Comparison of ENCODE assay signal across 8 cellular contexts in genomic region chr17:29567362-29568330, GRCh38. TPM values are rescaled to one million over a fixed set of nuclear protein-coding genes. Genes with fewer than 3 reads are reported as not detected.
DNase-seq lines count a peak whose midpoint lies in the region; ATAC-seq, FAIRE-seq and TF ChIP-seq lines count a peak whose summit lies in the region.

No MANE protein-coding gene starts in this region.

- H3K27ac ChIP-seq in 22Rv1 (peak overlapping the region; percentile 80), endothelial cell of umbilical vein (ENCODE audit: insufficient read depth, low read depth, low read length) (peak overlapping the region; percentile 1)

- peak overlapping the region; percentile 90 for H3K4me2 ChIP-seq in endothelial cell of umbilical vein (ENCODE audit: insufficient read depth, low read length)

- no peaks in the 10 kb centered on the region for H3K27me3 ChIP-seq in endothelial cell of umbilical vein (ENCODE audit: control insufficient read depth in 2 of 2, insufficient read depth in 2 of 2, low read length in 2 of 2)

- peak; percentile 77 for FAIRE-seq in endothelial cell of umbilical vein (lab: Jason Lieb, UNC)

- no peaks in the 10 kb centered on the region for H4K20me1 ChIP-seq in endothelial cell of umbilical vein (replicated peaks; ENCODE audit: control insufficient read depth, extremely low read depth, insufficient read depth, low read length)

- H3K9me3 Mint-ChIP-seq in activated CD8-positive, alpha-beta T cell treated with anti-CD3 and anti-CD28 coated beads, Interleukin-2, amount 10 ng/mL, durations not matched to agents 7 days and 5 days (ENCODE audit: insufficient read depth), result no peaks in the 10 kb centered on the region

- peak overlapping the region; percentile 91 for H2AFZ ChIP-seq in endothelial cell of umbilical vein (ENCODE audit: low read depth, low read length)

- peaks cover 35% of the 10 kb centered on the region for H3K4me1 Mint-ChIP-seq in activated CD8-positive, alpha-beta T cell treated with anti-CD3 and anti-CD28 coated beads, Interleukin-2, amount 10 ng/mL, durations not matched to agents 7 days and 5 days (ENCODE audit: low read depth)

- DNase-seq in NCI-H748 (lab: John Stamatoyannopoulos, UW; ENCODE audit: unreplicated experiment), result peak; percentile 81
- peak; percentile 87 for DNase-seq in activated CD8-positive, alpha-beta T cell treated with anti-CD3 and anti-CD28 coated beads, Interleukin-2, amount 10 ng/mL, durations not matched to agents 7 days and 5 days
- DNase-seq in endothelial cell of umbilical vein (ENCODE audit: low read depth, low spot score), result peak; percentile 46
- peak; percentile 72 to 90 (median 86) for DNase-seq in mucosa of descending colon
- peak; percentile 44 to 74 (median 68) for DNase-seq in stimulated activated naive CD4-positive, alpha-beta T cell (lab: John Stamatoyannopoulos, UW)

- H3K36me3 Mint-ChIP-seq in activated CD8-positive, alpha-beta T cell treated with anti-CD3 and anti-CD28 coated beads, Interleukin-2, amount 10 ng/mL, durations not matched to agents 7 days and 5 days (ENCODE audit: low read depth), result peaks cover 30% of the 10 kb centered on the region

- intact Hi-C loops in endothelial cell of umbilical vein (cut with micrococcal nuclease), result loop anchor here (1.0 to 5.0 kb wide), 4 partner anchors 24 to 275 kb away; partner anchors contain the start of genes NUFIP2 and TAOK1
- intact Hi-C loops in mucosa of descending colon (cut with DNase I, micrococcal nuclease), result no loop called here

- H3K79me2 ChIP-seq in endothelial cell of umbilical vein (ENCODE audit: control insufficient read depth, insufficient read depth, low read length), result no peaks in the 10 kb centered on the region

- H3K9ac ChIP-seq in endothelial cell of umbilical vein (replicated peaks; ENCODE audit: extremely low read depth, insufficient read depth, low read length), result no peak overlapping the region

- H3K9me3 ChIP-seq in endothelial cell of umbilical vein (replicated peaks; ENCODE audit: control insufficient read depth, insufficient read depth, low read length) (no peaks in the 10 kb centered on the region), mucosa of descending colon (no peaks in the 10 kb centered on the region)

- POLR2A ChIA-PET in activated CD8-positive, alpha-beta T cell treated with anti-CD3 and anti-CD28 coated beads, Interleukin-2, amount 10 ng/mL, durations not matched to agents 7 days and 5 days (lab: Charles Lee), result interaction anchor here (0.7 to 4.7 kb wide), 6 partner anchors 9 to 49 kb away, joined by 3 to 26 read pairs (median 4); no protein-coding TSS in a partner anchor
- POLR2A ChIA-PET in endothelial cell of umbilical vein (lab: Charles Lee), result interaction anchor here (0.6 to 0.7 kb wide), 2 partner anchors 286 to 418 kb away, joined by 3 read pairs; no protein-coding TSS in a partner anchor

- ATAC-seq in GM18505 (IDR thresholded peaks at IDR 0.05; ENCODE audit: unreplicated experiment), result peak; percentile 33
- peak; percentile 45 for ATAC-seq in HG03066 (IDR thresholded peaks at IDR 0.05; ENCODE audit: low read depth, unreplicated experiment)
- ATAC-seq in activated CD8-positive, alpha-beta T cell treated with anti-CD3 and anti-CD28 coated beads, Interleukin-2, amount 10 ng/mL, durations not matched to agents 7 days and 5 days, result peak; percentile 66
- peak; percentile 60 for ATAC-seq in mucosa of descending colon

- no peaks in the 10 kb centered on the region for H3K27me3 Mint-ChIP-seq in activated CD8-positive, alpha-beta T cell treated with anti-CD3 and anti-CD28 coated beads, Interleukin-2, amount 10 ng/mL, durations not matched to agents 7 days and 5 days (ENCODE audit: low read depth)

- H3K4me3 Mint-ChIP-seq in activated CD8-positive, alpha-beta T cell treated with anti-CD3 and anti-CD28 coated beads, Interleukin-2, amount 10 ng/mL, durations not matched to agents 7 days and 5 days, result peak overlapping the region; percentile 96

- CTCF ChIA-PET in activated CD8-positive, alpha-beta T cell treated with anti-CD3 and anti-CD28 coated beads, Interleukin-2, amount 10 ng/mL, durations not matched to agents 7 days and 5 days (lab: Charles Lee), result interaction anchor here (0.8 to 10.9 kb wide), 12 partner anchors 11 to 444 kb away, joined by 3 to 99 read pairs (median 4); partner anchors contain the start of gene ANKRD13B
- CTCF ChIA-PET in endothelial cell of umbilical vein (lab: Charles Lee), result interaction anchor here (0.6 to 7.6 kb wide), 11 partner anchors 12 to 450 kb away, joined by 3 to 39 read pairs (median 3); partner anchors contain the start of gene ANKRD13B

- dilution Hi-C loops in endothelial cell of umbilical vein (cut with MboI; ENCODE audit: extremely low pct_ligation_motif_present, low sequenced_read_pairs), result no loop called here

- BruUV-seq in endothelial cell of umbilical vein (replicated peaks; lab: Mats Ljungman, UMichigan), result no TSS peak

- peak overlapping the region; percentile 98 for H3K27ac Mint-ChIP-seq in activated CD8-positive, alpha-beta T cell treated with anti-CD3 and anti-CD28 coated beads, Interleukin-2, amount 10 ng/mL, durations not matched to agents 7 days and 5 days

- TF ChIP-seq CTCF in 22Rv1 (IDR thresholded peaks at IDR 0.05) (peak; percentile 34), endothelial cell of umbilical vein (IDR thresholded peaks at IDR 0.05; ENCODE audit: extremely low read depth in 1 of 2, insufficient read depth in 1 of 2, low read depth in 1 of 2, low read length in 2 of 2) (peak; percentile 6 to 32), mucosa of descending colon (IDR thresholded peaks at IDR 0.05) (peak; percentile 27)

- H3K4me1 ChIP-seq in endothelial cell of umbilical vein (ENCODE audit: control insufficient read depth, extremely low read depth, insufficient read depth, low read length) (peaks cover 22% of the 10 kb centered on the region), mucosa of descending colon (ENCODE audit: low read depth) (peaks cover 27% of the 10 kb centered on the region)

- H3K4me3 ChIP-seq in endothelial cell of umbilical vein (replicated peaks in 1 of 3; ENCODE audit: insufficient read depth in 1 of 3, low read depth in 1 of 3, low read length in 3 of 3), result peak overlapping the region; percentile 46 to 77 (median 70)
- H3K4me3 ChIP-seq in mucosa of descending colon, result peak overlapping the region; percentile 41

- H3K9me1 ChIP-seq in endothelial cell of umbilical vein (replicated peaks; ENCODE audit: control insufficient read depth, extremely low read depth, insufficient read depth, low read length), result no peaks in the 10 kb centered on the region

- TF ChIP-seq POLR2A in GM18505 (IDR thresholded peaks at IDR 0.05; ENCODE audit: borderline replicate concordance, extremely low read depth, insufficient read depth, insufficient read length), result peak; percentile 28
- peak; percentile 4 for TF ChIP-seq POLR2A in endothelial cell of umbilical vein (IDR thresholded peaks at IDR 0.05; ENCODE audit: low read depth, low read length)

- H3K36me3 ChIP-seq in endothelial cell of umbilical vein (ENCODE audit: control insufficient read depth in 2 of 2, extremely low read depth in 1 of 2, insufficient read depth in 2 of 2, low read length in 2 of 2), result peaks cover 0 to 2% of the 10 kb centered on the region in 2 experiments
- no peaks in the 10 kb centered on the region for H3K36me3 ChIP-seq in mucosa of descending colon (ENCODE audit: low read depth)

RNA-seq across cellular contexts. Expression of gene ABHD15, which starts 0.8 kb away (rescaled TPM):
- 10 to 100 TPM; 21.1 to 21.7 TPM for total RNA-seq in activated CD8-positive, alpha-beta T cell treated with anti-CD3 and anti-CD28 coated beads, Interleukin-2, amount 10 ng/mL, durations not matched to agents 7 days and 5 days
- total RNA-seq in endothelial cell of umbilical vein (5.6 and 5.9 TPM in 2 replicates), mucosa of descending colon (10 to 100 TPM; 12.9 to 19.5 (median 13.6) TPM)
- polyA plus RNA-seq in endothelial cell of umbilical vein, result 3.8 and 4.7 TPM in 2 replicates
- 3.7 and 4.2 TPM in 2 replicates for polyA plus RNA-seq in endothelial cell of umbilical vein (2011; cell fraction: cytosol; rRNA removed)
- 3.1 and 3.4 TPM in 2 replicates for polyA plus RNA-seq in endothelial cell of umbilical vein (2011; cell fraction: nucleus; rRNA removed)
- polyA plus RNA-seq in endothelial cell of umbilical vein (2012), result 6.1 TPM in 2 replicates
- 5.5 and 8.6 TPM in 2 replicates for polyA minus RNA-seq in endothelial cell of umbilical vein
- 7.7 TPM for polyA minus RNA-seq in endothelial cell of umbilical vein (2011; cell fraction: cytosol; rRNA and poly(A)+ RNA removed)
- 1.8 and 2.7 TPM in 2 replicates for polyA minus RNA-seq in endothelial cell of umbilical vein (2011; cell fraction: nucleus; rRNA and poly(A)+ RNA removed)

RNA-seq across cellular contexts. Expression of gene TP53I13, which starts 0.9 kb away (rescaled TPM):
- total RNA-seq in activated CD8-positive, alpha-beta T cell treated with anti-CD3 and anti-CD28 coated beads, Interleukin-2, amount 10 ng/mL, durations not matched to agents 7 days and 5 days, result 10 to 100 TPM; 96.7 to 97.9 TPM
- 33.8 and 41.1 TPM in 2 replicates for total RNA-seq in endothelial cell of umbilical vein
- 42.7 and 72.3 TPM in 2 replicates for polyA plus RNA-seq in endothelial cell of umbilical vein
- polyA plus RNA-seq in endothelial cell of umbilical vein (2011; cell fraction: cytosol; rRNA removed), result 19.3 and 35.8 TPM in 2 replicates
- polyA plus RNA-seq in endothelial cell of umbilical vein (2011; cell fraction: nucleus; rRNA removed), result 93.1 and 99.6 TPM in 2 replicates
- polyA plus RNA-seq in endothelial cell of umbilical vein (2012), result 22.6 and 36.1 TPM in 2 replicates
- polyA minus RNA-seq in endothelial cell of umbilical vein, result 12.9 and 23.4 TPM in 2 replicates
- polyA minus RNA-seq in endothelial cell of umbilical vein (2011; cell fraction: cytosol; rRNA and poly(A)+ RNA removed), result 18.9 TPM
- polyA minus RNA-seq in endothelial cell of umbilical vein (2011; cell fraction: nucleus; rRNA and poly(A)+ RNA removed), result 7.2 and 21.1 TPM in 2 replicates
- 10 to 100 TPM; 43.9 to 75.4 (median 46.9) TPM for total RNA-seq in mucosa of descending colon

RNA-seq across cellular contexts. Expression of gene GIT1, which starts 21.8 kb away (rescaled TPM):
- 10 to 100 TPM; 72.7 to 75.1 TPM for total RNA-seq in activated CD8-positive, alpha-beta T cell treated with anti-CD3 and anti-CD28 coated beads, Interleukin-2, amount 10 ng/mL, durations not matched to agents 7 days and 5 days
- 82.0 and 92.5 TPM in 2 replicates for total RNA-seq in endothelial cell of umbilical vein
- polyA plus RNA-seq in endothelial cell of umbilical vein, result 75.5 and 97.5 TPM in 2 replicates
- polyA plus RNA-seq in endothelial cell of umbilical vein (2011; cell fraction: cytosol; rRNA removed), result 74.6 and 75.7 TPM in 2 replicates
- polyA plus RNA-seq in endothelial cell of umbilical vein (2011; cell fraction: nucleus; rRNA removed), result 118 and 146 TPM in 2 replicates
- polyA plus RNA-seq in endothelial cell of umbilical vein (2012), result 63.1 and 66.3 TPM in 2 replicates
- polyA minus RNA-seq in endothelial cell of umbilical vein, result 63.9 and 96.6 TPM in 2 replicates
- polyA minus RNA-seq in endothelial cell of umbilical vein (2011; cell fraction: cytosol; rRNA and poly(A)+ RNA removed), result 44.4 TPM
- 40.9 and 60.4 TPM in 2 replicates for polyA minus RNA-seq in endothelial cell of umbilical vein (2011; cell fraction: nucleus; rRNA and poly(A)+ RNA removed)
- 10 to 100 TPM; 28.6 to 41.0 (median 37.2) TPM for total RNA-seq in mucosa of descending colon

RNA-seq across cellular contexts. Expression of gene ANKRD13B, which starts 25.3 kb away (rescaled TPM):
- 10 to 100 TPM; 11.2 to 12.5 TPM for total RNA-seq in activated CD8-positive, alpha-beta T cell treated with anti-CD3 and anti-CD28 coated beads, Interleukin-2, amount 10 ng/mL, durations not matched to agents 7 days and 5 days
- total RNA-seq in endothelial cell of umbilical vein, result 21.1 and 22.8 TPM in 2 replicates
- 23.2 and 26.7 TPM in 2 replicates for polyA plus RNA-seq in endothelial cell of umbilical vein
- polyA plus RNA-seq in endothelial cell of umbilical vein (2011; cell fraction: cytosol; rRNA removed), result 10.5 and 15.8 TPM in 2 replicates
- 92.5 and 94.8 TPM in 2 replicates for polyA plus RNA-seq in endothelial cell of umbilical vein (2011; cell fraction: nucleus; rRNA removed)
- polyA plus RNA-seq in endothelial cell of umbilical vein (2012), result 25.3 and 34.7 TPM in 2 replicates
- polyA minus RNA-seq in endothelial cell of umbilical vein, result 15.5 and 20.3 TPM in 2 replicates
- 21.3 TPM for polyA minus RNA-seq in endothelial cell of umbilical vein (2011; cell fraction: cytosol; rRNA and poly(A)+ RNA removed)
- polyA minus RNA-seq in endothelial cell of umbilical vein (2011; cell fraction: nucleus; rRNA and poly(A)+ RNA removed), result 17.8 and 28.5 TPM in 2 replicates
- total RNA-seq in mucosa of descending colon, result 10 to 100 TPM in 1 of 3 donors, 1 to 10 TPM in 2; 2.2 to 11.2 (median 3.3) TPM

RNA-seq across cellular contexts. Expression of gene CORO6, which starts 55.1 kb away (rescaled TPM):
- total RNA-seq in activated CD8-positive, alpha-beta T cell treated with anti-CD3 and anti-CD28 coated beads, Interleukin-2, amount 10 ng/mL, durations not matched to agents 7 days and 5 days, result 1 to 10 TPM; 6.2 to 6.3 TPM
- total RNA-seq in endothelial cell of umbilical vein, result 7.8 and 10.7 TPM in 2 replicates
- 14.7 and 22.0 TPM in 2 replicates for polyA plus RNA-seq in endothelial cell of umbilical vein
- 1.5 and 3.2 TPM in 2 replicates for polyA plus RNA-seq in endothelial cell of umbilical vein (2011; cell fraction: cytosol; rRNA removed)
- 151 and 191 TPM in 2 replicates for polyA plus RNA-seq in endothelial cell of umbilical vein (2011; cell fraction: nucleus; rRNA removed)
- polyA plus RNA-seq in endothelial cell of umbilical vein (2012), result 4.1 and 8.8 TPM in 2 replicates
- 11.2 and 17.2 TPM in 2 replicates for polyA minus RNA-seq in endothelial cell of umbilical vein
- polyA minus RNA-seq in endothelial cell of umbilical vein (2011; cell fraction: cytosol; rRNA and poly(A)+ RNA removed), result 0.82 TPM
- 14.9 and 17.6 TPM in 2 replicates for polyA minus RNA-seq in endothelial cell of umbilical vein (2011; cell fraction: nucleus; rRNA and poly(A)+ RNA removed)
- 10 to 100 TPM in 1 of 3 donors, 1 to 10 TPM in 2; 1.2 to 21.3 (median 2.5) TPM for total RNA-seq in mucosa of descending colon

Comparison
In these comparisons a context has a peak if more than half of its experiments do, and no peak if none do; other contexts are left out.
1. Peak in every context shown above with its lines: DNase-seq, ATAC-seq, H3K4me3 ChIP-seq and H3K27ac ChIP-seq.